1 cellular context compared by ENCODE assay signal in genomic region chr11:117226388-117227385, GRCh38.
A peak's percentile ranks its signal among the peaks of the same experiment; 100 is the strongest.
TF ChIP-seq lines count a peak whose summit lies in the region.

No MANE protein-coding gene starts in this region.

TF ChIP-seq in HepG2, 621 proteins besides CTCF, POLR2A, EP300 and RAD21 (continues in another document):
- TF ChIP-seq KAT8 (CRISPR knock-in tag; IDR thresholded peaks at IDR 0.05) (0 out of 2 replicates have a peak, but pooled peaks have one; percentile 21), STAG1 (CRISPR knock-in tag; IDR thresholded peaks at IDR 0.05) (peak; percentile 90), ZSCAN25 (CRISPR knock-in tag; IDR thresholded peaks at IDR 0.05) (no peak), ISL2 (CRISPR knock-in tag; IDR thresholded peaks at IDR 0.05) (no peak), PRDM15 (CRISPR knock-in tag; IDR thresholded peaks at IDR 0.05) (no peak), ZNF563 (CRISPR knock-in tag; IDR thresholded peaks at IDR 0.05) (no peak), ZNF883 (CRISPR knock-in tag; IDR thresholded peaks at IDR 0.05; ENCODE audit: not compliant biosample characterization) (no peak), GRHL1 (CRISPR knock-in tag; conservative IDR thresholded peaks at IDR 0.05) (no peak), CHCHD3 (CRISPR knock-in tag; IDR thresholded peaks at IDR 0.05) (no peak), PAXIP1 (CRISPR knock-in tag; conservative IDR thresholded peaks at IDR 0.05) (no peak), TAF1 (CRISPR knock-in tag; IDR thresholded peaks at IDR 0.05) (no peak), U2AF1 (optimal IDR thresholded peaks at IDR 0.05; ENCODE audit: low read depth, low read length) (no peak), ZIK1 (CRISPR knock-in tag; IDR thresholded peaks at IDR 0.05; ENCODE audit: borderline replicate concordance, low read depth) (no peak), ZNF333 (CRISPR knock-in tag; IDR thresholded peaks at IDR 0.05; ENCODE audit: borderline replicate concordance) (no peak), ZNF615 (CRISPR knock-in tag; IDR thresholded peaks at IDR 0.05; ENCODE audit: borderline replicate concordance) (no peak), PRMT3 (CRISPR knock-in tag; IDR thresholded peaks at IDR 0.05; ENCODE audit: borderline replicate concordance, low read depth) (no peak), ERF (CRISPR knock-in tag; IDR thresholded peaks at IDR 0.05) (0 out of 2 replicates have a peak, but pooled peaks have one; percentile 34), MXD3 (CRISPR knock-in tag; IDR thresholded peaks at IDR 0.05) (no peak), ZMYM4 (CRISPR knock-in tag; IDR thresholded peaks at IDR 0.05) (no peak), ZBTB21 (CRISPR knock-in tag; IDR thresholded peaks at IDR 0.05) (no peak), NFYB (CRISPR knock-in tag; IDR thresholded peaks at IDR 0.05) (no peak), KLF6 (CRISPR knock-in tag; IDR thresholded peaks at IDR 0.05) (no peak), ZSCAN21 (CRISPR knock-in tag; IDR thresholded peaks at IDR 0.05; ENCODE audit: borderline replicate concordance) (no peak), EZH2 (conservative IDR thresholded peaks at IDR 0.05; ENCODE audit: low read depth, low read length) (no peak), DBP (CRISPR knock-in tag; IDR thresholded peaks at IDR 0.05; ENCODE audit: not compliant biosample characterization) (no peak), SAP130 (CRISPR knock-in tag; IDR thresholded peaks at IDR 0.05; ENCODE audit: low read depth) (peak; percentile 41; the same call in 1 of the 2 replicates), PHF20 (CRISPR knock-in tag; IDR thresholded peaks at IDR 0.05) (no peak), PPARG (CRISPR knock-in tag; conservative IDR thresholded peaks at IDR 0.05) (no peak), DPF2 (CRISPR knock-in tag; IDR thresholded peaks at IDR 0.05; ENCODE audit: borderline replicate concordance, low read depth) (no peak), BCL3 (CRISPR knock-in tag; IDR thresholded peaks at IDR 0.05) (no peak), ZNF337 (CRISPR knock-in tag; IDR thresholded peaks at IDR 0.05; ENCODE audit: borderline replicate concordance, low read depth) (no peak), HOXA7 (CRISPR knock-in tag; IDR thresholded peaks at IDR 0.05) (no peak), MIXL1 (CRISPR knock-in tag; IDR thresholded peaks at IDR 0.05) (0 out of 2 replicates have a peak, but pooled peaks have one; percentile 19), RAD51 (IDR thresholded peaks at IDR 0.05; ENCODE audit: borderline replicate concordance) (no peak), SCMH1 (CRISPR knock-in tag; IDR thresholded peaks at IDR 0.05; ENCODE audit: borderline replicate concordance) (no peak), TFDP2 (CRISPR knock-in tag; IDR thresholded peaks at IDR 0.05) (no peak), TRIM24 (CRISPR knock-in tag; IDR thresholded peaks at IDR 0.05) (no peak), ZFP90 (CRISPR knock-in tag; IDR thresholded peaks at IDR 0.05; ENCODE audit: borderline replicate concordance) (no peak), GZF1 (CRISPR knock-in tag; IDR thresholded peaks at IDR 0.05) (no peak), FOSL2 (CRISPR knock-in tag; IDR thresholded peaks at IDR 0.05) (no peak), SMYD3 (CRISPR knock-in tag; IDR thresholded peaks at IDR 0.05) (no peak), KDM3A (CRISPR knock-in tag; IDR thresholded peaks at IDR 0.05; ENCODE audit: low read depth) (0 out of 2 replicates have a peak, but pooled peaks have one; percentile 27), NKX3-1 (CRISPR knock-in tag; IDR thresholded peaks at IDR 0.05) (no peak), ZNF580 (CRISPR knock-in tag; IDR thresholded peaks at IDR 0.05; ENCODE audit: borderline replicate concordance, low read depth) (no peak), TFE3 (CRISPR knock-in tag; IDR thresholded peaks at IDR 0.05) (no peak), KMT2B (CRISPR knock-in tag; IDR thresholded peaks at IDR 0.05) (0 out of 2 replicates have a peak, but pooled peaks have one; percentile 17), ZFP36 (IDR thresholded peaks at IDR 0.05; ENCODE audit: borderline replicate concordance, low read depth, low read length, partially characterized antibody) (no peak), IRF9 (CRISPR knock-in tag; IDR thresholded peaks at IDR 0.05; ENCODE audit: borderline replicate concordance) (no peak), ZXDC (CRISPR knock-in tag; IDR thresholded peaks at IDR 0.05) (no peak), NFE2L1 (CRISPR knock-in tag; IDR thresholded peaks at IDR 0.05; ENCODE audit: borderline replicate concordance) (no peak)
